Comparison of ENCODE assay signal across 14 cellular contexts in genomic region chr4:155673453-155673979, GRCh38. TPM values are rescaled to one million over a fixed set of nuclear protein-coding genes. Genes with fewer than 3 reads are reported as not detected.
"Had no signal": no experiment of that assay in that cellular context is flagged by ENCODE, and none has a peak within 500 bp of the region (broad histone marks: within the 10 kb centered on the region; RNA-seq: fewer than 3 reads in every experiment).

No MANE protein-coding gene starts in this region.

- DNase-seq: activated CD4-positive, alpha-beta T cell treated with anti-CD3 and anti-CD28 coated beads, Interleukin-2, amount 10 ng/mL, durations not matched to agents 24 days and 14 days; activated naive CD4-positive, alpha-beta T cell; activated naive CD8-positive, alpha-beta T cell treated with anti-CD3 and anti-CD28 coated beads, Interleukin-2, amount 10 ng/mL, durations not matched to agents 7 days and 5 days; naive thymus-derived CD4-positive, alpha-beta T cell; SJCRH30; stimulated activated CD4-positive, alpha-beta T cell treated with anti-CD3 and anti-CD28 coated beads, Interleukin-4, amount 100 ng/mL, for 24 hours; stimulated activated naive CD4-positive, alpha-beta T cell; T-helper 17 cell; upper lobe of right lung had no signal

- H3K9me3 ChIP-seq: SJCRH30, suprapubic skin, upper lobe of right lung had no signal

- ATAC-seq: esophagus mucosa; naive thymus-derived CD4-positive, alpha-beta T cell; T-helper 17 cell; upper lobe of right lung had no signal

- H3K36me3 ChIP-seq: SJCRH30, suprapubic skin, upper lobe of right lung had no signal

- H3K27me3 ChIP-seq: SJCRH30, suprapubic skin, upper lobe of right lung had no signal

- H3K4me1 ChIP-seq: SJCRH30 had no signal

- H3K4me3 ChIP-seq: lung, SJCRH30, skin epidermis, suprapubic skin, upper lobe of right lung had no signal

- H3K27ac ChIP-seq: parathyroid adenoma, SJCRH30, skin epidermis, suprapubic skin, upper lobe of right lung had no signal

RNA-seq across cellular contexts. Expression of gene GUCY1A1, which starts 6.9 kb away (rescaled TPM):
- total RNA-seq: activated CD4-positive, alpha-beta T cell treated with anti-CD3 and anti-CD28 coated beads, Interleukin-2, amount 10 ng/mL, durations not matched to agents 24 days and 14 days; activated naive CD8-positive, alpha-beta T cell treated with anti-CD3 and anti-CD28 coated beads, Interleukin-2, amount 10 ng/mL, durations not matched to agents 7 days and 5 days had no signal
- polyA plus RNA-seq: naive thymus-derived CD4-positive, alpha-beta T cell had no signal
